ENCODE assay signal across 1 cellular context in genomic region chr12:69057742-69058141, GRCh38.
TF ChIP-seq lines count a peak whose summit lies in the region.

No MANE protein-coding gene starts in this region.

TF ChIP-seq in IMR-90, 13 proteins besides CTCF, POLR2A, EP300 and RAD21:
- TF ChIP-seq USF2 (IDR thresholded peaks at IDR 0.05; ENCODE audit: low read depth, low read length) (no peak), CHD1 (IDR thresholded peaks at IDR 0.05; ENCODE audit: low read depth, low read length) (no peak), BHLHE40 (IDR thresholded peaks at IDR 0.05; ENCODE audit: low read depth, low read length) (no peak), MXI1 (IDR thresholded peaks at IDR 0.05; ENCODE audit: borderline replicate concordance, low read depth, low read length) (no peak), NFE2L2 (IDR thresholded peaks at IDR 0.05; ENCODE audit: low read depth, low read length) (no peak), MAFK (IDR thresholded peaks at IDR 0.05; ENCODE audit: low read depth, low read length) (no peak)
